1 cellular context compared by ENCODE assay signal in the genomic region with DNA sequence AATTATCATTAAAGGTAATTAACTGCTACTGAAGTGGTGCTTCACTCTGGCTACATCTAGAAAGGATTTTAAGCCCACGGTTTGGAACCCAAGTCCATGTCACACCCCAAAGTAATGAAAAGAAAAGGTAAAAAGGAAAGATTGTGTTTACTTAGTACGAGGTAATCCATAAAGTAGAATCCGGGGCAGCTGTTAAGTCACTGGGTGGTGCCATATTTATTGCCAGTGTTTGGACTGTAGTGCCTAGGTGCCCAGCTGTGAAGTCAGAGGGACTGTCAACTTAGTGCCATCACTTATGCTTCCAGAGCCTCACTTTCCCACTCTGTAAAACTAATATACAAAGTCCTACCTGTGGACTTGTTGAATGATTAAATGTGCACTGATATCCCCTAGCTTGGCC.
TF ChIP-seq lines count a peak whose summit lies in the region.

No MANE protein-coding gene starts in this region.

TF ChIP-seq in SK-N-SH, 30 proteins besides CTCF, POLR2A, EP300 and RAD21 (continued from another document):
- TF ChIP-seq, protein P1, sequence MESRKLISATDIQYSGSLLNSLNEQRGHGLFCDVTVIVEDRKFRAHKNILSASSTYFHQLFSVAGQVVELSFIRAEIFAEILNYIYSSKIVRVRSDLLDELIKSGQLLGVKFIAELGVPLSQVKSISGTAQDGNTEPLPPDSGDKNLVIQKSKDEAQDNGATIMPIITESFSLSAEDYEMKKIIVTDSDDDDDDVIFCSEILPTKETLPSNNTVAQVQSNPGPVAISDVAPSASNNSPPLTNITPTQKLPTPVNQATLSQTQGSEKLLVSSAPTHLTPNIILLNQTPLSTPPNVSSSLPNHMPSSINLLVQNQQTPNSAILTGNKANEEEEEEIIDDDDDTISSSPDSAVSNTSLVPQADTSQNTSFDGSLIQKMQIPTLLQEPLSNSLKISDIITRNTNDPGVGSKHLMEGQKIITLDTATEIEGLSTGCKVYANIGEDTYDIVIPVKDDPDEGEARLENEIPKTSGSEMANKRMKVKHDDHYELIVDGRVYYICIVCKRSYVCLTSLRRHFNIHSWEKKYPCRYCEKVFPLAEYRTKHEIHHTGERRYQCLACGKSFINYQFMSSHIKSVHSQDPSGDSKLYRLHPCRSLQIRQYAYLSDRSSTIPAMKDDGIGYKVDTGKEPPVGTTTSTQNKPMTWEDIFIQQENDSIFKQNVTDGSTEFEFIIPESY (IDR thresholded peaks at IDR 0.05; ENCODE audit: borderline replicate concordance, low read depth) = no peak
- TF ChIP-seq IRF3 (IDR thresholded peaks at IDR 0.05; ENCODE audit: low read depth, low read length) = no peak
- TF ChIP-seq, protein P2, sequence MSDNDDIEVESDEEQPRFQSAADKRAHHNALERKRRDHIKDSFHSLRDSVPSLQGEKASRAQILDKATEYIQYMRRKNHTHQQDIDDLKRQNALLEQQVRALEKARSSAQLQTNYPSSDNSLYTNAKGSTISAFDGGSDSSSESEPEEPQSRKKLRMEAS (IDR thresholded peaks at IDR 0.05; ENCODE audit: low read depth) = no peak
- no peak for TF ChIP-seq EZH2phosphoT487 (IDR thresholded peaks at IDR 0.05; ENCODE audit: borderline replicate concordance, low read depth)
- no peak for TF ChIP-seq YY1 (IDR thresholded peaks at IDR 0.05; ENCODE audit: low read depth)
- no peak for TF ChIP-seq SMC3 (IDR thresholded peaks at IDR 0.05; ENCODE audit: low read depth, low read length)
- no peak for TF ChIP-seq USF2 (IDR thresholded peaks at IDR 0.05; ENCODE audit: borderline replicate concordance, low read depth, low read length)
- TF ChIP-seq MXI1 (IDR thresholded peaks at IDR 0.05; ENCODE audit: low read depth, low read length) = no peak
- no peak for TF ChIP-seq ELF1 (IDR thresholded peaks at IDR 0.05)
